Comparison of ENCODE assay signal across 8 cellular contexts in the genomic region with DNA sequence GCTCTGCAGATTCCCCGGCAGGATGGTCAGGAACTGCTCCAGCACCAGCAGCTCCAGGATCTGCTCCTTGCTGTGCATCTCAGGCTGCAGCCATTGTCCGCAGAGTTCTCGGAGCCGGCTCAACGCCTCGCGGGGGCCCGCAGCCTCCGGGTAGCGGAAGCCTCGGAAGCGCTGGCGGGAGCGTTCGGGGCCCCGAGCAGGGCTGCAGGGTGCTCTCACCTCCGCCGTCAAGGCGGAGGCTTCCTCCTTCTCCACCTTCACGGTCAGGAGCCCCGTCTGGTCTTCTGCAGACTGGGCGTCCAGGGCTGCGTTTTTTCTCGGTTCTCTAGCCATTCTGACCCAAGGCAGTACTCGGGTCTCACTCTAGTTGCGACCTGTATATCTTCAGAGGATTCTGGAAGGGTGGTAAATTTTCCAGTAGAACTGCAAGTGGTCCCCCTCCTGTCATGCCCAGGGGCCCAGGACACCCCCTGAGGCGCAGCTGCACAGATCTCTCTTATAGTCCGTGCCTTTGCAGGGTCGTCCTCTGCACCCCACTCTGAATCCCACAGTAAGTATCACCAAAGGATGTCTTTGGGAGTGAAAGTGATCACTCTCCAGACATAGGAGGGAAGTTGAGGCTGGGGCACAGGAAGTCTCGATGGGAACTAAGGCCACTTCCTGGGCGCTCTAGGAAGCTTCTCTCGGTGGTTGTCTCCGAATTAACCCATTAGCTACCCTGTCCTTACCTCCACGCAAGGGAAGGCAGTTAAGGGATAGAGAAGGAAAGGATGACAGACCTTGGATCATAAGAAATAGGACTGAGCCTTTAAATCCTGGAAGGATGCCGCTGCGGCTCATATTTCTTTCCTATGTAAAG. TPM values are rescaled to one million over a fixed set of nuclear protein-coding genes. Genes with fewer than 3 reads are reported as not detected.
DNase-seq lines count a peak whose midpoint lies in the region; ATAC-seq and TF ChIP-seq lines count a peak whose summit lies in the region.

A gene (minus strand): TSS at position 622 of the 859 bp plus-strand sequence. CDS start 289 bp downstream, at position 333.

- TF ChIP-seq CTCF in WI38 (IDR thresholded peaks at IDR 0.05; ENCODE audit: low read depth, low read length) (no peak), spleen (IDR thresholded peaks at IDR 0.05 in 8 of 11, conservative IDR thresholded peaks at IDR 0.05 in 3 of 11) (no peak)

- DNase-seq in NK-92 treated with Interleukin-12 subunit alpha and Interleukin-12 subunit beta, amount 100 ng/mL, for 24 hours (lab: John Stamatoyannopoulos, UW) = peak; percentile 63
- DNase-seq in NK-92 (lab: John Stamatoyannopoulos, UW; ENCODE audit: unreplicated experiment) = no peak
- DNase-seq in NCI-H2196 treated with DMSO at 0.1 percent for 48 hours (lab: John Stamatoyannopoulos, UW; ENCODE audit: unreplicated experiment) = peak; percentile 73
- peak in 59 of 61 donors; percentile 12 to 87 (median 62) for DNase-seq in caudate nucleus (lab: John Stamatoyannopoulos, UW)
- DNase-seq in iris pigment epithelial cell (ENCODE audit: low read depth) = peak; percentile 92
- peak; percentile 89 for DNase-seq in spleen

- WGBS in spleen, 5 donors = 0 to 1% (median 0%) methylated on average over 17 to 36 of the region's 36 CpGs

- H3K27ac ChIP-seq in caudate nucleus (ENCODE audit: low read depth, low read length) (peak within 1 kb of the TSS; percentile 73), spleen (peak within 1 kb of the TSS in 7 of 8 donors; percentile 61 to 82 (median 77))

- H3K4me1 ChIP-seq in spleen = peaks cover 7 to 57% (median 31%) of the 10 kb centered on the region in 6 donors

- H3K27me3 ChIP-seq in spleen (replicated peaks in 1 of 7) = peaks cover 0 to 6% (median 0%) of the 10 kb centered on the region in 7 donors

- H3K9me3 ChIP-seq in spleen = no peaks in the 10 kb centered on the region

- peaks cover 1 to 29% (median 19%) of the 10 kb centered on the region in 6 donors for H3K36me3 ChIP-seq in spleen

- H3K4me3 ChIP-seq in WI38 (ENCODE audit: low read depth, low read length) (peak within 1 kb of the TSS; percentile 90), spleen (peak within 1 kb of the TSS; percentile 70 to 96 (median 88))

- no peak for TF ChIP-seq POLR2A in spleen (IDR thresholded peaks at IDR 0.05)

- peak; percentile 77 for ATAC-seq in HG03066 (IDR thresholded peaks at IDR 0.05; ENCODE audit: low read depth, unreplicated experiment)

- intact Hi-C loops in spleen (cut with DNase I; ENCODE audit: low total_unique reads) = no loop called here

RNA-seq across cellular contexts. Expression of the gene that starts here (rescaled TPM):
- 10 to 100 TPM in 6 of 7 donors, 1 to 10 TPM in 1; 8.5 to 13.7 (median 12.5) TPM for total RNA-seq in spleen
- 1 to 10 TPM; 5.2 to 8.0 (median 6.8) TPM for polyA plus RNA-seq in spleen
